In the genomic region with DNA sequence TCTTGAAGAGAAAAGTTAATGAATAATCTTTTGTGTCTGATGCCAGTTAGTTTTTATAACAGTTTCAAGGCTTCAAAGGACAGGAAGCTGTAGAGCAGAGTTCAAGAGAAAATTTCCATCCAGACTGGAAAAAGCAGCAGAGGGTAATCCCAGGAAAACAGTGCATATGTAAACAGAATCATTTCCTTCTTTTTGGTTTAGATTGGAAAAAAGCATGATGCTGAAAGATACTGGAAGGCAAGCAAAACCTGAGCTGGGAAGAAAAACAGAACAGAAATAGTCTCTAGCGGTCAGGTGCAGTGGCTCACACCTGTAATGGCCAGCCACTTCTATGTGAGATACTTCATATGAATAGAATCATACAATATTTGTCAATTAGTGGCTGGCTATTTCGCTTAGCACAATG, we compare ENCODE assay signal across 25 cellular contexts.
DNase-seq lines count a peak whose midpoint lies in the region; ATAC-seq, FAIRE-seq and TF ChIP-seq lines count a peak whose summit lies in the region.
"Had no signal": no experiment of that assay in that cellular context is flagged by ENCODE, and none has a peak within 500 bp of the region (broad histone marks: within the 10 kb centered on the region; RNA-seq: fewer than 3 reads in every experiment).

No MANE protein-coding gene starts in this region.

- no peaks in the 10 kb centered on the region for H3K27me3 ChIP-seq in effector memory CD4-positive, alpha-beta T cell (replicated peaks; ENCODE audit: control insufficient read depth, insufficient read depth, low read length, poor library complexity, severe bottlenecking)
- H3K27me3 ChIP-seq: ascending aorta, BE2C had no signal

- no peak overlapping the region for H3K4me3 ChIP-seq in A549
- H3K4me3 ChIP-seq in mucosa of descending colon = no peak overlapping the region
- H3K4me3 ChIP-seq in effector memory CD4-positive, alpha-beta T cell (ENCODE audit: insufficient read depth, low read depth, low read length, poor library complexity, severe bottlenecking) = no peak overlapping the region
- H3K4me3 ChIP-seq: ascending aorta, K562, PC-9, prostate gland, skin epidermis had no signal

- DNase-seq in A549 (ENCODE audit: low read depth in 1 of 2, low spot score in 1 of 2) = peak in 1 of 2 experiments; percentile 4
- DNase-seq in mucosa of descending colon = peak in 1 of 3 donors; percentile 23
- DNase-seq in CD14-positive monocyte (ENCODE audit: low spot score) = no peak
- DNase-seq in effector memory CD4-positive, alpha-beta T cell = no peak
- DNase-seq: activated CD4-positive, alpha-beta memory T cell treated with anti-CD3 and anti-CD28 coated beads for 36 hours; BE2C; COR-L47; head of caudate nucleus; left ventricle myocardium superior; NCI-H146; NCI-H510A; NK-92 treated with Interleukin-12 subunit alpha and Interleukin-12 subunit beta, amount 100 ng/mL, for 24 hours; PC-9; SHP77 treated with DMSO at 0.1 percent for 48 hours had no signal

- WGBS in A549 (ENCODE audit: missing lambda C conversion rate) = 40% methylated on average over 2 of the region's 2 CpGs

- no peak for TF ChIP-seq RAD21 in A549 (conservative IDR thresholded peaks at IDR 0.05 in 1 of 2, IDR thresholded peaks at IDR 0.05 in 1 of 2)

- peaks cover 0 to 5% (median 0%) of the 10 kb centered on the region in 7 donors for H3K9me3 Mint-ChIP-seq in CD14-positive monocyte
- H3K9me3 Mint-ChIP-seq: dendritic cell treated with granulocyte-macrophage colony-stimulating factor and Interleukin-4, amounts not matched to agents 40 ng/mL and 50 ng/mL, for 4 days had no signal

- TF ChIP-seq CTCF in A549 (IDR thresholded peaks at IDR 0.05) = no peak
- TF ChIP-seq CTCF in VCaP (conservative IDR thresholded peaks at IDR 0.05) = no peak
- TF ChIP-seq CTCF in mucosa of descending colon (IDR thresholded peaks at IDR 0.05) = no peak
- TF ChIP-seq CTCF in CD14-positive monocyte (IDR thresholded peaks at IDR 0.05) = no peak

- intact Hi-C loops in mucosa of descending colon (cut with DNase I, micrococcal nuclease) (no loop called here), CD14-positive monocyte (cut with micrococcal nuclease) (no loop called here)

- H3K9me3 ChIP-seq in A549 (no peaks in the 10 kb centered on the region), mucosa of descending colon (no peaks in the 10 kb centered on the region)
- no peaks in the 10 kb centered on the region for H3K9me3 ChIP-seq in effector memory CD4-positive, alpha-beta T cell (ENCODE audit: control insufficient read depth, low read length)
- H3K9me3 ChIP-seq: ascending aorta, BE2C, prostate gland had no signal

- TF ChIP-seq EP300 in A549 (IDR thresholded peaks at IDR 0.05) = no peak

- no peak for TF ChIP-seq POLR2A in A549 (IDR thresholded peaks at IDR 0.05; ENCODE audit: low read length)

- no peaks in the 10 kb centered on the region for H3K4me1 Mint-ChIP-seq in CD14-positive monocyte

- no peaks in the 10 kb centered on the region for H3K36me3 Mint-ChIP-seq in CD14-positive monocyte
- H3K36me3 Mint-ChIP-seq: activated CD4-positive, alpha-beta memory T cell treated with anti-CD3 and anti-CD28 coated beads for 36 hours; activated naive CD8-positive, alpha-beta T cell had no signal

- peak overlapping the region; percentile 13; the same call in 1 of the 3 replicates for H3K4me2 ChIP-seq in A549
- H3K4me2 ChIP-seq: PC-9 had no signal

- POLR2A ChIA-PET in A549 (lab: Yijun Ruan, JAX) = no interaction called here

- H3K27me3 Mint-ChIP-seq in CD14-positive monocyte (ENCODE audit: low read depth in 3 of 3) = peaks cover 2 to 6% (median 2%) of the 10 kb centered on the region in 3 donors
- H3K27me3 Mint-ChIP-seq: activated naive CD8-positive, alpha-beta T cell; dendritic cell treated with granulocyte-macrophage colony-stimulating factor and Interleukin-4, amounts not matched to agents 40 ng/mL and 50 ng/mL, for 4 days had no signal

- no peak for ATAC-seq in A549
- ATAC-seq in mucosa of descending colon = peak; percentile 96
- no peak for ATAC-seq in HG03439 (IDR thresholded peaks at IDR 0.05; ENCODE audit: unreplicated experiment)
- ATAC-seq in GM21423 (IDR thresholded peaks at IDR 0.05; ENCODE audit: unreplicated experiment) = no peak
- ATAC-seq: HCT116, K562, left ventricle myocardium superior had no signal

- FAIRE-seq in A549 (lab: Jason Lieb, UNC) = no peak
- peak; percentile 97 for FAIRE-seq in islet of Langerhans (lab: Jason Lieb, UNC)
- FAIRE-seq: K562 had no signal

- H3K27ac Mint-ChIP-seq in CD14-positive monocyte = no peak overlapping the region
- H3K27ac Mint-ChIP-seq: activated CD4-positive, alpha-beta memory T cell treated with anti-CD3 and anti-CD28 coated beads for 36 hours; activated naive CD8-positive, alpha-beta T cell; dendritic cell treated with granulocyte-macrophage colony-stimulating factor and Interleukin-4, amounts not matched to agents 40 ng/mL and 50 ng/mL, for 4 days had no signal

- no peaks in the 10 kb centered on the region for H3K36me3 ChIP-seq in mucosa of descending colon (ENCODE audit: low read depth)
- no peaks in the 10 kb centered on the region for H3K36me3 ChIP-seq in effector memory CD4-positive, alpha-beta T cell (ENCODE audit: control insufficient read depth, insufficient read depth, low read length)
- H3K36me3 ChIP-seq: ascending aorta, BE2C, prostate gland had no signal

- H3K4me3 Mint-ChIP-seq in CD14-positive monocyte = no peak overlapping the region
- H3K4me3 Mint-ChIP-seq: activated CD4-positive, alpha-beta memory T cell treated with anti-CD3 and anti-CD28 coated beads for 36 hours; activated naive CD8-positive, alpha-beta T cell; dendritic cell treated with granulocyte-macrophage colony-stimulating factor and Interleukin-4, amounts not matched to agents 40 ng/mL and 50 ng/mL, for 4 days had no signal

- H3K4me1 ChIP-seq in A549 = peaks cover 5% of the 10 kb centered on the region; the same call in 1 of the 3 replicates
- H3K4me1 ChIP-seq in mucosa of descending colon (ENCODE audit: low read depth) = peaks cover 6% of the 10 kb centered on the region
- H3K4me1 ChIP-seq in effector memory CD4-positive, alpha-beta T cell (ENCODE audit: control insufficient read depth, insufficient read depth, low read length, poor library complexity, severe bottlenecking) = no peaks in the 10 kb centered on the region
- H3K4me1 ChIP-seq: ascending aorta, BE2C, prostate gland had no signal

- H3K27ac ChIP-seq in A549 = no peak overlapping the region
- H3K27ac ChIP-seq in VCaP = peak overlapping the region; percentile 76
- no peak overlapping the region for H3K27ac ChIP-seq in effector memory CD4-positive, alpha-beta T cell (ENCODE audit: insufficient read depth, low read length, poor library complexity, severe bottlenecking)
- H3K27ac ChIP-seq: ascending aorta, PC-9, prostate gland, skin epidermis had no signal

- CTCF ChIA-PET in A549 (lab: Yijun Ruan, JAX) = no interaction called here

TF ChIP-seq in A549, 52 proteins besides CTCF, POLR2A, EP300 and RAD21:
- TF ChIP-seq POLR2AphosphoS2 (conservative IDR thresholded peaks at IDR 0.05; ENCODE audit: low read length) (no peak), JUN (IDR thresholded peaks at IDR 0.05) (no peak), SREBF2 (IDR thresholded peaks at IDR 0.05) (no peak), CHD2 (IDR thresholded peaks at IDR 0.05; ENCODE audit: low read length, partially characterized antibody) (no peak)
